ENCODE assay signal across 31 cellular contexts in the genomic region with DNA sequence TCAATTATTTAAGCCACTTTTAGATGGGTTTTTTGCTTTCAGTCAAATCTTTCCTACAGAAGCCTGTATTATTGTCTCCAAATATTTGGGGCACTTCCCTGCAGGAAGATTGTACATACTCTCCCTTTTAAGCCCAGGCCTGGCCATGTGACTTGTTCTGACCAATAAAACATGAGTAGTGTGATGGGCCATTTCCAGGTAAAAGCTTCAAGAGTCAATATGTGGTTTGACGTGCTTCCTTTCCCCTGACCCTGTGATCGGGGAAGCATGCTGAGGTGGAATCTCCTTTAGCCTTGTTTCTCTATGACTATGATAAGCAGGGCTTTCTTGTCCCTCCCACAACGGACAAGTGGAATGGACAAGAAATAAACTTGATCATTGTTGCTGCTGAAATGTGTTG. TPM values are rescaled to one million over a fixed set of nuclear protein-coding genes. Genes with fewer than 3 reads are reported as not detected.
DNase-seq lines count a peak whose midpoint lies in the region; ATAC-seq, FAIRE-seq and TF ChIP-seq lines count a peak whose summit lies in the region.
"Had no signal": no experiment of that assay in that cellular context is flagged by ENCODE, and none has a peak within 500 bp of the region (broad histone marks: within the 10 kb centered on the region; RNA-seq: fewer than 3 reads in every experiment).

No MANE protein-coding gene starts in this region.

- H3F3A ChIP-seq in GM23338 (replicated peaks; ENCODE audit: low read depth) (no peaks in the 10 kb centered on the region), Loucy (ENCODE audit: low read depth) (no peaks in the 10 kb centered on the region)

- H3K27ac ChIP-seq in GM23338 (ENCODE audit: low read depth), result no peak overlapping the region
- H3K27ac ChIP-seq in H1 (ENCODE audit: low read depth, low read length), result no peak overlapping the region
- no peak overlapping the region for H3K27ac ChIP-seq in body of pancreas
- H3K27ac ChIP-seq: KMS-11, SK-N-MC had no signal

- no peak overlapping the region for H2BK120ac ChIP-seq in H1 (replicated peaks; ENCODE audit: low read depth, low read length)

- FAIRE-seq in H1 (lab: Jason Lieb, UNC), result no peak
- peak; percentile 83 for FAIRE-seq in urothelium cell line (lab: Jason Lieb, UNC)
- FAIRE-seq: A204.1, GM12891, GM19239, HepG2 had no signal

- no peaks in the 10 kb centered on the region for H3K79me2 ChIP-seq in GM23338 (replicated peaks; ENCODE audit: insufficient read depth)
- H3K79me2 ChIP-seq in Loucy (ENCODE audit: insufficient read depth, low read length), result no peaks in the 10 kb centered on the region
- no peaks in the 10 kb centered on the region; a peak in 1 of 4 replicates for H3K79me2 ChIP-seq in H1 (ENCODE audit: control insufficient read depth in 1 of 2, insufficient read depth in 2 of 2, low read length in 2 of 2)

- H3K9ac ChIP-seq in Loucy (ENCODE audit: low read depth, low read length, poor library complexity, severe bottlenecking), result no peak overlapping the region
- no peak overlapping the region for H3K9ac ChIP-seq in H1 (replicated peaks in 1 of 4; ENCODE audit: extremely low read depth in 1 of 4, low read depth in 3 of 4, low read length in 3 of 4)
- H3K9ac ChIP-seq: KMS-11 had no signal

- no peak overlapping the region for H3K4me3 Mint-ChIP-seq in GM23338
- H3K4me3 Mint-ChIP-seq: CD4-positive, alpha-beta memory T cell had no signal

- WGBS in H1 (ENCODE audit: extremely low coverage in 1 of 2, insufficient coverage in 1 of 2, insufficient read length in 1 of 2, insufficient replicate concordance in 2 of 2, low coverage in 1 of 2, low lambda C conversion rate in 2 of 2, missing lambda C conversion rate in 1 of 2), 2 experiments, result 86% methylated on average over 3 of the region's 3 CpGs; no CpG with 5 or more reads in 1 of the 2 experiments
- 84% methylated on average over 3 of the region's 3 CpGs for WGBS in body of pancreas, 2 donors

- H4K5ac ChIP-seq in H1 (ENCODE audit: insufficient read length, low read depth, low read length), result no peak overlapping the region

- no peak overlapping the region for H3K4me3 ChIP-seq in GM23338
- H3K4me3 ChIP-seq in Loucy (ENCODE audit: low read length, poor library complexity, severe bottlenecking), result no peak overlapping the region
- H3K4me3 ChIP-seq in H1 (ENCODE audit: extremely low read depth in 1 of 4, insufficient read depth in 2 of 4, low read depth in 3 of 4, low read length in 4 of 4), result no peak overlapping the region
- no peak overlapping the region for H3K4me3 ChIP-seq in body of pancreas
- H3K4me3 ChIP-seq: HAP-1, SK-N-MC had no signal

- H3K4ac ChIP-seq in H1 (replicated peaks; ENCODE audit: insufficient read length, low read depth, low read length), result no peak overlapping the region

- TF ChIP-seq EP300 in H1 (IDR thresholded peaks at IDR 0.05; ENCODE audit: borderline replicate concordance in 1 of 2, low read depth in 2 of 2, low read length in 2 of 2), result no peak

- H3K9me3 ChIP-seq in Loucy (ENCODE audit: insufficient read depth, low read depth, low read length) (no peaks in the 10 kb centered on the region), H1 (ENCODE audit: insufficient read depth in 2 of 2, low read depth in 1 of 2, low read length in 1 of 2) (no peaks in the 10 kb centered on the region), body of pancreas (no peaks in the 10 kb centered on the region)
- H3K9me3 ChIP-seq: HAP-1 had no signal

- no peaks in the 10 kb centered on the region for H3K27me3 Mint-ChIP-seq in GM23338 (ENCODE audit: insufficient read depth, low read depth, poor library complexity)

- no peak overlapping the region for H2BK12ac ChIP-seq in H1 (ENCODE audit: low read depth, low read length)

- H3K4me2 ChIP-seq in GM23338 (no peak overlapping the region), Loucy (ENCODE audit: low read depth, low read length, poor library complexity, severe bottlenecking) (no peak overlapping the region), H1 (ENCODE audit: insufficient read depth in 1 of 2, low read depth in 2 of 2, low read length in 2 of 2) (no peak overlapping the region)
- H3K4me2 ChIP-seq: KMS-11 had no signal

- ATAC-seq in GM23338 (no peak), body of pancreas (no peak)
- ATAC-seq: HepG2, Panc1 had no signal

- no peak overlapping the region for H3K56ac ChIP-seq in H1 (replicated peaks; ENCODE audit: insufficient read length, low read depth, low read length)

- intact Hi-C loops in body of pancreas (cut with DNase I), result no loop called here

- H2AK5ac ChIP-seq in H1 (ENCODE audit: low read depth, low read length), result no peak overlapping the region

- peak overlapping the region; percentile 50; the same call in 1 of the 2 replicates for H2AFZ ChIP-seq in GM23338
- H2AFZ ChIP-seq in Loucy (ENCODE audit: low read length), result peak overlapping the region; percentile 30; the same call in 1 of the 2 replicates
- peak overlapping the region; percentile 35; the same call in 1 of the 2 replicates for H2AFZ ChIP-seq in H1 (ENCODE audit: low read length)

- H3K27me3 ChIP-seq in GM23338 (ENCODE audit: insufficient read depth) (no peaks in the 10 kb centered on the region), Loucy (ENCODE audit: insufficient read depth, low read length, poor library complexity, severe bottlenecking) (no peaks in the 10 kb centered on the region), H1 (replicated peaks in 1 of 4; ENCODE audit: control insufficient read depth in 3 of 4, extremely low read depth in 1 of 4, insufficient read depth in 3 of 4, low read length in 3 of 4) (no peaks in the 10 kb centered on the region), body of pancreas (no peaks in the 10 kb centered on the region)

- CTCF ChIA-PET in H1 (lab: Charles Lee; ENCODE audit: partially characterized antibody), result interaction anchor here (1.0 to 5.8 kb wide), 2 partner anchors 10 to 15 kb away, joined by 4 to 37 read pairs; no protein-coding TSS in a partner anchor

- DNase-seq in GM23338 (ENCODE audit: low spot score), result no peak
- DNase-seq in H1 (ENCODE audit: low read depth in 1 of 2, low spot score in 2 of 2), result no peak
- DNase-seq in urothelium cell line (ENCODE audit: low spot score), result no peak
- DNase-seq in body of pancreas, result no peak
- no peak for DNase-seq in KG1 (lab: John Stamatoyannopoulos, UW)
- no peak for DNase-seq in SK-N-DZ (ENCODE audit: low spot score)
- DNase-seq: C1 segment of cervical spinal cord; CD4-positive, alpha-beta memory T cell; COR-L47; DMS 273 treated with DMSO at 0.1 percent for 48 hours; DMS79; GF-D8; NCI-H1048; NCI-H1417; NCI-H1694; NCI-H2029 treated with DMSO at 0.1 percent for 48 hours; NCI-H446 treated with DMSO at 0.1 percent for 48 hours; NCI-H526; NCI-H82; SHP77 treated with DMSO at 0.1 percent for 48 hours had no signal

- peaks cover 9% of the 10 kb centered on the region for H3K9me2 ChIP-seq in GM23338 (ENCODE audit: insufficient read depth)
- no peaks in the 10 kb centered on the region for H3K9me2 ChIP-seq in Loucy (replicated peaks; ENCODE audit: low read depth, low read length)

- H2BK5ac ChIP-seq in H1 (ENCODE audit: low read depth, low read length), result no peak overlapping the region

- no peak overlapping the region for H3K14ac ChIP-seq in H1 (ENCODE audit: insufficient read length)

- no peak overlapping the region for H4K91ac ChIP-seq in H1 (replicated peaks; ENCODE audit: insufficient read length, low read length)

- H3K27ac Mint-ChIP-seq in GM23338, result no peak overlapping the region
- H3K27ac Mint-ChIP-seq: CD4-positive, alpha-beta memory T cell had no signal

- TF ChIP-seq RAD21 in H1 (IDR thresholded peaks at IDR 0.05 in 1 of 2, conservative IDR thresholded peaks at IDR 0.05 in 1 of 2; ENCODE audit: low read depth in 2 of 2, low read length in 2 of 2), result no peak

- no peak for TF ChIP-seq CTCF in GM23338 (conservative IDR thresholded peaks at IDR 0.05; ENCODE audit: low read depth in 2 of 2)
- no peak for TF ChIP-seq CTCF in Loucy (conservative IDR thresholded peaks at IDR 0.05; ENCODE audit: low read length)
- no peak for TF ChIP-seq CTCF in H1 (IDR thresholded peaks at IDR 0.05; ENCODE audit: control extremely low read depth in 1 of 3, insufficient read depth in 1 of 3, low read depth in 1 of 3, low read length in 3 of 3)
- TF ChIP-seq CTCF in body of pancreas (IDR thresholded peaks at IDR 0.05), result no peak

- no peaks in the 10 kb centered on the region for H3K23me2 ChIP-seq in H1 (ENCODE audit: low read depth, low read length)

- no peaks in the 10 kb centered on the region for H3K4me1 Mint-ChIP-seq in GM23338

- POLR2A ChIA-PET in H1 (lab: Charles Lee; ENCODE audit: partially characterized antibody), result interaction anchor here (1.3 kb wide), 1 partner anchor 12 kb away, joined by 3 read pairs; no protein-coding TSS in a partner anchor

- TF ChIP-seq POLR2A in H1 (IDR thresholded peaks at IDR 0.05; ENCODE audit: control extremely low read depth in 1 of 2, low read depth in 2 of 2, low read length in 2 of 2), result no peak
- no peak for TF ChIP-seq POLR2A in body of pancreas (IDR thresholded peaks at IDR 0.05)

- H2BK20ac ChIP-seq in H1 (ENCODE audit: low read length), result no peak overlapping the region

- H3K36me3 ChIP-seq in GM23338 (ENCODE audit: insufficient read depth) (no peaks in the 10 kb centered on the region), Loucy (ENCODE audit: insufficient read depth, low read length) (no peaks in the 10 kb centered on the region), H1 (ENCODE audit: control insufficient read depth in 2 of 4, insufficient read depth in 4 of 4, low read length in 3 of 4) (no peaks in the 10 kb centered on the region), body of pancreas (replicated peaks in 1 of 2; ENCODE audit: insufficient read depth in 1 of 2, low read depth in 2 of 2) (no peaks in the 10 kb centered on the region)
- H3K36me3 ChIP-seq: HAP-1 had no signal

- H3K36me3 Mint-ChIP-seq in GM23338 (ENCODE audit: low read depth), result no peaks in the 10 kb centered on the region

- H4K20me1 ChIP-seq in GM23338 (replicated peaks; ENCODE audit: insufficient read depth) (no peaks in the 10 kb centered on the region), Loucy (ENCODE audit: insufficient read depth, low read length, poor library complexity, severe bottlenecking) (no peaks in the 10 kb centered on the region), H1 (replicated peaks in 1 of 2; ENCODE audit: control insufficient read depth in 1 of 2, insufficient read depth in 2 of 2, low read length in 2 of 2) (no peaks in the 10 kb centered on the region)

- no peak overlapping the region for H2BK15ac ChIP-seq in H1 (ENCODE audit: low read length)

- no peaks in the 10 kb centered on the region for H3K9me3 Mint-ChIP-seq in GM23338

- H3K79me1 ChIP-seq in H1 (ENCODE audit: low read depth, low read length), result no peaks in the 10 kb centered on the region

- H4K8ac ChIP-seq in H1 (ENCODE audit: extremely low read depth, insufficient read depth, low read length), result no peak overlapping the region

- no peak overlapping the region for H3K18ac ChIP-seq in H1 (ENCODE audit: extremely low read depth, low read length)

- H3K4me1 ChIP-seq in GM23338 (ENCODE audit: insufficient read depth) (no peaks in the 10 kb centered on the region), Loucy (ENCODE audit: insufficient read depth, low read length, poor library complexity, severe bottlenecking) (peaks cover 5% of the 10 kb centered on the region), H1 (replicated peaks in 1 of 4; ENCODE audit: control insufficient read depth in 3 of 4, insufficient read depth in 4 of 4, low read length in 3 of 4) (no peaks in the 10 kb centered on the region), body of pancreas (no peaks in the 10 kb centered on the region)
- H3K4me1 ChIP-seq: HAP-1 had no signal

- no peak overlapping the region for H3K23ac ChIP-seq in H1 (ENCODE audit: insufficient read length)

RNA-seq across cellular contexts. Expression of gene NIN, which starts 14.2 kb away (rescaled TPM):
- 12.9 and 17.4 TPM in 2 replicates for total RNA-seq in GM23338 (2014; rRNA removed; shearing (Covaris generic))
- polyA plus RNA-seq in GM23338 (2016; fragmentation: Nextera tagmentation; extraction: Ambion mirVana) (6.2 and 7.4 TPM in 2 replicates), H1 (2011; rRNA removed) (3.2 and 4.8 TPM in 2 replicates)
- total RNA-seq in H1 (2021; fragmentation: NEBNext Ultra II Directional; extraction: Animal tissue kit (Norgen Biotek cat#: 25700)), result 21.3 and 21.9 TPM in 2 replicates
- 5.5 TPM for polyA plus RNA-seq in H1 (2011; cell fraction: cytosol; rRNA removed)
- polyA plus RNA-seq in H1 (2011; cell fraction: nucleus; rRNA removed), result 10.8 TPM
- polyA plus RNA-seq in H1 (2012, experiment 1 of 2), result 9.4 to 16.0 TPM (median 10.3 TPM) in 4 replicates
- 2.1 TPM for polyA plus RNA-seq in H1 (2012, experiment 2 of 2)
- polyA plus RNA-seq in H1 (2013, experiment 1 of 2), result 11.2 TPM
- 11.8 TPM for polyA plus RNA-seq in H1 (2013, experiment 2 of 2)
- 17.7 and 19.6 TPM in 2 replicates for polyA minus RNA-seq in H1 (2011; rRNA and poly(A)+ RNA removed)
- polyA minus RNA-seq in H1 (2011; cell fraction: cytosol; rRNA and poly(A)+ RNA removed), result 13.7 TPM
- polyA minus RNA-seq in H1 (2011; cell fraction: nucleus; rRNA and poly(A)+ RNA removed), result 27.0 TPM
- 10 to 100 TPM in 1 of 2 donors, 1 to 10 TPM in 1; 6.6 to 16.9 TPM for total RNA-seq in body of pancreas
- polyA plus RNA-seq in SK-N-DZ (2014; cell fraction: cytosol; rRNA removed), result 11.7 and 22.0 TPM in 2 replicates
- 17.3 and 21.4 TPM in 2 replicates for polyA plus RNA-seq in SK-N-DZ (2014; cell fraction: nucleus; rRNA removed)

RNA-seq across cellular contexts. Expression of gene ABHD12B, which starts 26.7 kb away (rescaled TPM):
- 9.0 and 13.4 TPM in 2 replicates for total RNA-seq in GM23338 (2014; rRNA removed; shearing (Covaris generic))
- polyA plus RNA-seq in GM23338 (2016; fragmentation: Nextera tagmentation; extraction: Ambion mirVana), result 52.8 and 56.9 TPM in 2 replicates
- total RNA-seq in H1 (2021; fragmentation: NEBNext Ultra II Directional; extraction: Animal tissue kit (Norgen Biotek cat#: 25700)), result 102 and 110 TPM in 2 replicates
- 3.9 and 4.0 TPM in 2 replicates for polyA plus RNA-seq in H1 (2011; rRNA removed)
- 5.3 TPM for polyA plus RNA-seq in H1 (2011; cell fraction: cytosol; rRNA removed)
- polyA plus RNA-seq in H1 (2011; cell fraction: nucleus; rRNA removed), result 3.1 TPM
- polyA plus RNA-seq in H1 (2012, experiment 1 of 2), result 5.1 to 10.9 TPM (median 6.5 TPM) in 4 replicates
- 4.8 TPM for polyA plus RNA-seq in H1 (2012, experiment 2 of 2)
- 17.7 TPM for polyA plus RNA-seq in H1 (2013, experiment 1 of 2)
- polyA plus RNA-seq in H1 (2013, experiment 2 of 2), result 16.7 TPM
- 2.7 TPM in 2 replicates for polyA minus RNA-seq in H1 (2011; rRNA and poly(A)+ RNA removed)
- 53.6 TPM for polyA minus RNA-seq in H1 (2011; cell fraction: cytosol; rRNA and poly(A)+ RNA removed)
- 3.5 TPM for polyA minus RNA-seq in H1 (2011; cell fraction: nucleus; rRNA and poly(A)+ RNA removed)
- not detected for total RNA-seq in body of pancreas
- polyA plus RNA-seq in SK-N-DZ (2014; cell fraction: cytosol; rRNA removed), result not detected in 2 replicates
- polyA plus RNA-seq in SK-N-DZ (2014; cell fraction: nucleus; rRNA removed), result 0.40 TPM in 1 of 2 replicates, not detected in the other
- total RNA-seq: CD4-positive, alpha-beta memory T cell; HepG2; HT1080; T-helper 1 cell treated with Interleukin-12 subunit alpha and Interleukin-12 subunit beta and Interleukin-4 antibody, amounts not matched to agents 30 ng/mL and 1 ng/mL, for 36 hours had no signal
- polyA plus RNA-seq: CD4-positive, alpha-beta memory T cell; HepG2 had no signal
